ENCODE assay signal across 17 cellular contexts in genomic region chr17:69978056-69978646, GRCh38.
DNase-seq lines count a peak whose midpoint lies in the region; ATAC-seq and TF ChIP-seq lines count a peak whose summit lies in the region.
"Had no signal": no experiment of that assay in that cellular context is flagged by ENCODE, and none has a peak within 500 bp of the region (broad histone marks: within the 10 kb centered on the region; RNA-seq: fewer than 3 reads in every experiment).

No MANE protein-coding gene starts in this region.

- WGBS in mammary epithelial cell (ENCODE audit: low coverage, missing lambda C conversion rate): 93% methylated on average over 1 of the region's 1 CpG

- H3K36me3 ChIP-seq in mammary epithelial cell (ENCODE audit: insufficient read depth, low read length): no peaks in the 10 kb centered on the region
- no peaks in the 10 kb centered on the region for H3K36me3 ChIP-seq in breast epithelium
- no peaks in the 10 kb centered on the region for H3K36me3 ChIP-seq in neural cell (ENCODE audit: insufficient read depth, low read length)
- H3K36me3 ChIP-seq: HAP-1 had no signal

- H2AFZ ChIP-seq in mammary epithelial cell (ENCODE audit: low read depth, low read length): no peak overlapping the region
- no peak overlapping the region for H2AFZ ChIP-seq in neural cell (ENCODE audit: low read depth, low read length)
- H2AFZ ChIP-seq: GM23248 had no signal

- intact Hi-C loops in mammary epithelial cell (cut with micrococcal nuclease): loop anchor here (10.0 kb wide), 1 partner anchor 373 kb away; no protein-coding TSS in a partner anchor
- intact Hi-C loops in breast epithelium (cut with DNase I; ENCODE audit: low total_unique reads): no loop called here

- H3K79me2 ChIP-seq in mammary epithelial cell (ENCODE audit: insufficient read depth, low read length) (no peaks in the 10 kb centered on the region), neural cell (replicated peaks; ENCODE audit: insufficient read depth, low read length) (no peaks in the 10 kb centered on the region)

- DNase-seq in mammary epithelial cell (peak; percentile 45), breast epithelium (ENCODE audit: low spot score in 2 of 2) (no peak), epithelial cell of prostate (ENCODE audit: low read depth, low spot score) (peak; percentile 33), globus pallidus (ENCODE audit: low spot score) (no peak), DMS114 treated with DMSO at 0.1 percent for 48 hours (lab: John Stamatoyannopoulos, UW; ENCODE audit: unreplicated experiment) (no peak), GM19238 (ENCODE audit: insufficient read length, low spot score) (no peak)
- DNase-seq: 8988T, DMS79 treated with DMSO at 0.1 percent for 48 hours, GM23248, NCI-H1105 treated with DMSO at 0.1 percent for 48 hours, NCI-H1694 treated with DMSO at 0.1 percent for 48 hours, NCI-H226, NCI-H524, SHP77 treated with DMSO at 0.1 percent for 48 hours had no signal

- H4K20me1 ChIP-seq in mammary epithelial cell (ENCODE audit: insufficient read depth, low read length): no peaks in the 10 kb centered on the region
- H4K20me1 ChIP-seq in neural cell (ENCODE audit: insufficient read depth): no peaks in the 10 kb centered on the region

- dilution Hi-C loops in mammary epithelial cell (cut with HindIII; ENCODE audit: low sequenced_read_pairs): no loop called here

- TF ChIP-seq POLR2A in breast epithelium (IDR thresholded peaks at IDR 0.05): no peak

- H3K9ac ChIP-seq in mammary epithelial cell (ENCODE audit: insufficient read depth, low read length) (no peak overlapping the region), neural cell (ENCODE audit: low read length) (no peak overlapping the region)
- H3K9ac ChIP-seq: GM23248 had no signal

- no peak for ATAC-seq in HG02840 (IDR thresholded peaks at IDR 0.05; ENCODE audit: low FRiP score, unreplicated experiment)

- H3K27me3 ChIP-seq in mammary epithelial cell (ENCODE audit: insufficient read depth, low read length) (no peaks in the 10 kb centered on the region), breast epithelium (no peaks in the 10 kb centered on the region), neural cell (ENCODE audit: insufficient read depth, low read depth, low read length) (no peaks in the 10 kb centered on the region)

- no peaks in the 10 kb centered on the region for H3F3A ChIP-seq in neural cell (ENCODE audit: insufficient read depth, low read length, poor library complexity, severe bottlenecking)

- TF ChIP-seq CTCF in mammary epithelial cell (conservative IDR thresholded peaks at IDR 0.05 in 1 of 2, IDR thresholded peaks at IDR 0.05 in 1 of 2; ENCODE audit: extremely low read depth in 1 of 2, insufficient read depth in 1 of 2, low read depth in 1 of 2, low read length in 2 of 2) (no peak), breast epithelium (IDR thresholded peaks at IDR 0.05) (no peak), neural cell (IDR thresholded peaks at IDR 0.05; ENCODE audit: poor library complexity, severe bottlenecking) (no peak)

- H3K4me2 ChIP-seq in mammary epithelial cell (ENCODE audit: insufficient read depth, low read depth, low read length) (no peak overlapping the region), neural cell (ENCODE audit: low read length) (no peak overlapping the region)

- H3K27ac ChIP-seq in mammary epithelial cell (ENCODE audit: insufficient read depth, low read depth, low read length) (no peak overlapping the region), breast epithelium (no peak overlapping the region), epithelial cell of prostate (no peak overlapping the region), neural cell (ENCODE audit: low read length) (peak overlapping the region; percentile 43)
- H3K27ac ChIP-seq: GM23248 had no signal

- no TSS peak for BruUV-seq in mammary epithelial cell (replicated peaks; lab: Mats Ljungman, UMichigan)

- H3K4me3 ChIP-seq in mammary epithelial cell (replicated peaks in 1 of 3; ENCODE audit: insufficient read depth in 1 of 3, low read depth in 2 of 3, low read length in 3 of 3): no peak overlapping the region
- no peak overlapping the region for H3K4me3 ChIP-seq in breast epithelium
- H3K4me3 ChIP-seq in neural cell (ENCODE audit: low read length): no peak overlapping the region
- H3K4me3 ChIP-seq: GM23248, HAP-1 had no signal

- CTCF ChIA-PET in mammary epithelial cell (lab: Charles Lee; ENCODE audit: low non-redundant PET): no interaction called here

- in situ Hi-C loops in mammary epithelial cell (cut with MboI; ENCODE audit: low sequenced_read_pairs in 2 of 2): no loop called here

- H3K9me3 ChIP-seq in mammary epithelial cell (replicated peaks; ENCODE audit: insufficient read depth, low read length): no peaks in the 10 kb centered on the region
- H3K9me3 ChIP-seq in breast epithelium: peaks cover 0 to 11% of the 10 kb centered on the region in 2 donors
- peaks cover 2% of the 10 kb centered on the region for H3K9me3 ChIP-seq in neural cell (ENCODE audit: low read length)
- H3K9me3 ChIP-seq: HAP-1 had no signal

- no peaks in the 10 kb centered on the region for H3K9me2 ChIP-seq in neural cell (ENCODE audit: insufficient read depth, low read length)

- H3K4me1 ChIP-seq in mammary epithelial cell (ENCODE audit: insufficient read depth, low read length): no peaks in the 10 kb centered on the region
- no peaks in the 10 kb centered on the region for H3K4me1 ChIP-seq in breast epithelium
- H3K4me1 ChIP-seq: HAP-1 had no signal

- no peak for TF ChIP-seq EP300 in neural cell (conservative IDR thresholded peaks at IDR 0.05; ENCODE audit: poor library complexity, severe bottlenecking)

- no peak for TF ChIP-seq RAD21 in neural cell (conservative IDR thresholded peaks at IDR 0.05)

TF ChIP-seq in neural cell, 6 proteins besides CTCF, POLR2A, EP300 and RAD21:
- TF ChIP-seq REST (IDR thresholded peaks at IDR 0.05; ENCODE audit: borderline replicate concordance) (peak; percentile 64), POLR2AphosphoS5 (IDR thresholded peaks at IDR 0.05) (no peak)

Comparison
In these comparisons a context has a peak if more than half of its experiments do, and no peak if none do; other contexts are left out.
1. DNase-seq: peak in mammary epithelial cell (single experiment) and epithelial cell of prostate (single experiment); none in breast epithelium (0 of 2), globus pallidus (single experiment), DMS114 treated with DMSO at 0.1 percent for 48 hours (single experiment) and GM19238 (single experiment).